In the genomic region with DNA sequence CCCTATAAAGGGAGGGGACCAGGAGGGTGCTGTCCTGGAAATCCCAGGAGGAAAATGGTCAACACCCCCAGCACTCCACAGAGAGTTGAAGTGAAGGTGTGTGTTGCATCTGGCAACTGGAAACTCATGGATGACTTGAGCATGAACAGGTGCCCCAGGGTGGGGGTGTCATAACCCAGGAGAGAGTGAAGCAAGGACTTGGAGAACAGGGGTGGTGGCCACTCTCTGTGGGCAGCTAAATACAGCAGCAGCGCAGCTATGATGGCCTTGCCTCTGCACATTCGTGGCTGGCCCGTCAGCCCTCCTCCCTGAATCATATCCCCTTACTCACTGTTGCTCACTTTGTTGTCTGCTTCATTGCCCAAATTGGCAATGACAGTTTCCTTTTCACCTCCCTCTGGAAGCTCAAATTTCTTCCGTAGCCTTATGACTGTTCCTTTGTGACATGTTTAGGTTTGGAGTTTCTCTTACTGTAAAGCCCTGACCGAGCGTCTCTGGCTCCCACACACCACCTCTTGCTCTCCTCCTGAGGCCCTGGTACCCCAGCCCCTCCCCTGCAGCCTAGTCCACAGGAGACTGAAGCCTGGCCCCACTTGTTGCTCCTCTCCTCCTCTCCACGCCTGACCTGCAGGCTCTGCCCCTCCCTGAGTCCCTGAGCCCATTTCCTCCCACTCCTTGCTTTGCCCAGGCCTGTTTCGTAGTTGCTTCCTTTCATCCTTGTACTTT, we compare ENCODE assay signal across 9 cellular contexts.
DNase-seq lines count a peak whose midpoint lies in the region; ATAC-seq and TF ChIP-seq lines count a peak whose summit lies in the region.
"Had no signal": no experiment of that assay in that cellular context is flagged by ENCODE, and none has a peak within 500 bp of the region (broad histone marks: within the 10 kb centered on the region; RNA-seq: fewer than 3 reads in every experiment).

No MANE protein-coding gene starts in this region.

- no peak overlapping the region for H3K27ac Mint-ChIP-seq in CD14-positive monocyte

- intact Hi-C loops in CD14-positive monocyte (cut with micrococcal nuclease) = no loop called here

- no peaks in the 10 kb centered on the region for H3K9me3 Mint-ChIP-seq in CD14-positive monocyte

- no peak for TF ChIP-seq CTCF in CD14-positive monocyte (IDR thresholded peaks at IDR 0.05)

- no peak for TF ChIP-seq POLR2A in erythroblast (IDR thresholded peaks at IDR 0.05; ENCODE audit: low read length)

- DNase-seq in AG20443 (ENCODE audit: low spot score) = peak; percentile 49
- peak; percentile 91 for DNase-seq in LHCN-M2 (ENCODE audit: low read depth)
- peak; percentile 42 for DNase-seq in dedifferentiated amniotic fluid mesenchymal stem cell (ENCODE audit: extremely low spot score)
- peak; percentile 92 for DNase-seq in non-pigmented ciliary epithelial cell (ENCODE audit: low read depth)
- no peak for DNase-seq in NOMO-1 (lab: John Stamatoyannopoulos, UW; ENCODE audit: unreplicated experiment in 2 of 2)
- DNase-seq in CD14-positive monocyte (ENCODE audit: low spot score) = no peak
- DNase-seq in erythroblast (lab: John Stamatoyannopoulos, UW) = no peak
- DNase-seq: NCI-H1930 had no signal

- H3K4me3 Mint-ChIP-seq in CD14-positive monocyte = no peak overlapping the region

- H3K4me1 Mint-ChIP-seq in CD14-positive monocyte = peaks cover 17% of the 10 kb centered on the region

- no peaks in the 10 kb centered on the region for H3K36me3 Mint-ChIP-seq in CD14-positive monocyte

- ATAC-seq in GM21576 (IDR thresholded peaks at IDR 0.05; ENCODE audit: unreplicated experiment) = no peak

- H3K27me3 Mint-ChIP-seq in CD14-positive monocyte (ENCODE audit: low read depth in 3 of 3) = peaks cover 0 to 3% (median 2%) of the 10 kb centered on the region in 3 donors

Comparison
In these comparisons a context has a peak if more than half of its experiments do, and no peak if none do; other contexts are left out.
1. DNase-seq: peak in AG20443 (single experiment), LHCN-M2 (single experiment), dedifferentiated amniotic fluid mesenchymal stem cell (single experiment) and non-pigmented ciliary epithelial cell (single experiment); none in NOMO-1 (0 of 2), CD14-positive monocyte (single experiment) and erythroblast (0 of 2).